ENCODE assay signal across 8 cellular contexts in the genomic region with DNA sequence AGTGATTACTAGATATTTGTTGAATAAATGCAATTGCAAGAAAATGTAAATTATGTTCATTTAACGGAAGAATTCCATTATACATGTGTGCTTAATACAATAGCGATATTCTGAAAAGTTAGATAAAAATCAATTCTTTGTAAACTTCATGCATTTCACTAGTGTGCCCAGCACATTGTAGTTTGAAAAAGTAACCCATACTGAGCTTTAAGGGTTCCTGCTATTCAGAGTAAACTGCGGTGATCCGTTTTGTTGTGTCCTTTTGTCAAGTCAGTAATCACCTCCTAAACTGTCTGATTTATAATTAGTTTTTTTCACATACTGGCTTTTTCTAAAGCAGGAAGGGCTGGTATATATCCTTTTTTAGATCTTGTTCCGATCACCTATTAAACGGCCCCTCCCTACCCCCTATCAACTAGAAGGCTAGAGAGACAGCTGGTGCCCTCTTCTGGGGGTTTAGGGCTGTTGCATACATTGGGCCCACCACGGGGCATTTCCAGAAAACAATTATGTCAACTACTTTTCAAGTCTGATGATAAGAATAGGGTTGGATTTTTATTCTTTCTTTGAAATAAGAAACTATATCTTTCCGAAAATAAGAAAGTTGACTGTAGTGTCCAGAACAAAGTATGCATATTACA. TPM values are rescaled to one million over a fixed set of nuclear protein-coding genes. Genes with fewer than 3 reads are reported as not detected.
A peak's percentile ranks its signal among the peaks of the same experiment; 100 is the strongest.
DNase-seq lines count a peak whose midpoint lies in the region; ATAC-seq, FAIRE-seq and TF ChIP-seq lines count a peak whose summit lies in the region.

No MANE protein-coding gene starts in this region.

- DNase-seq in ELF-1 (ENCODE audit: low read depth, low spot score) (peak; percentile 60), H54 (ENCODE audit: insufficient read length, low spot score) (peak; percentile 0), RPMI8226 (peak; percentile 5), frontal cortex (ENCODE audit: low spot score in 2 of 2) (peak in 1 of 2 donors; percentile 16), retina (peak; percentile 25), GF-D8 (lab: John Stamatoyannopoulos, UW) (no peak)
- DNase-seq in NK-92 treated with Interleukin-12 subunit alpha and Interleukin-12 subunit beta, amount 100 ng/mL, for 24 hours (lab: John Stamatoyannopoulos, UW) = no peak

- FAIRE-seq in H54 (lab: Jason Lieb, UNC) (no peak), frontal cortex (lab: Jason Lieb, UNC) (peak; percentile 28)

- no peak for ATAC-seq in HG03565 (IDR thresholded peaks at IDR 0.05; ENCODE audit: unreplicated experiment)

- no peak for TF ChIP-seq POLR2A in H54 (IDR thresholded peaks at IDR 0.05; ENCODE audit: low read depth, low read length)

RNA-seq across cellular contexts. Expression of gene BMP15, which starts 7.0 kb away (rescaled TPM):
- not detected for total RNA-seq in frontal cortex

Comparison
In these comparisons a context has a peak if more than half of its experiments do, and no peak if none do; other contexts are left out.
1. DNase-seq: peak in ELF-1 (single experiment), H54 (single experiment), RPMI8226 (single experiment) and retina (single experiment); none in NK-92 treated with Interleukin-12 subunit alpha and Interleukin-12 subunit beta, amount 100 ng/mL, for 24 hours (single experiment) and GF-D8 (single experiment).